1 cellular context compared by ENCODE assay signal in genomic region chr3:101303089-101303731, GRCh38.
A peak's percentile ranks its signal among the peaks of the same experiment; 100 is the strongest.
TF ChIP-seq lines count a peak whose summit lies in the region.

No MANE protein-coding gene starts in this region.

TF ChIP-seq in GM12878, 131 proteins besides CTCF, POLR2A, EP300 and RAD21 (continued from another document and continues in another):
- TF ChIP-seq NR2C2 (IDR thresholded peaks at IDR 0.05; ENCODE audit: borderline replicate concordance, control insufficient read depth, insufficient read length, low read depth) (no peak), IKZF1 (conservative IDR thresholded peaks at IDR 0.05) (no peak), SRF (IDR thresholded peaks at IDR 0.05; ENCODE audit: low read depth in 2 of 2, low read length in 2 of 2) (peak in 1 of 2 experiments; percentile 59; a peak in 1 of 4 replicates), E2F8 (IDR thresholded peaks at IDR 0.05; ENCODE audit: low read depth, partially characterized antibody) (no peak), ATF2 (IDR thresholded peaks at IDR 0.05; ENCODE audit: low read length) (peak; percentile 100), BRCA1 (IDR thresholded peaks at IDR 0.05; ENCODE audit: low read depth, low read length) (no peak), NRF1 (conservative IDR thresholded peaks at IDR 0.05; ENCODE audit: low read depth, low read length) (no peak), IRF4 (IDR thresholded peaks at IDR 0.05; ENCODE audit: low read depth, low read length) (peak; percentile 82; the same call in 1 of the 2 replicates), CBX5 (IDR thresholded peaks at IDR 0.05; ENCODE audit: low read depth) (0 out of 2 replicates have a peak, but pooled peaks have one; percentile 42), MYB (IDR thresholded peaks at IDR 0.05; ENCODE audit: borderline replicate concordance, low read depth, low read length) (no peak), ZNF384 (IDR thresholded peaks at IDR 0.05; ENCODE audit: borderline replicate concordance, low read depth, low read length) (no peak), FOXM1 (IDR thresholded peaks at IDR 0.05; ENCODE audit: low read depth, low read length) (peak; percentile 91; the same call in 1 of the 2 replicates), USF1 (IDR thresholded peaks at IDR 0.05; ENCODE audit: borderline replicate concordance, extremely low read length, insufficient read depth, low read depth, low read length) (no peak), ZBTB33 (IDR thresholded peaks at IDR 0.05) (no peak), ETV6 (conservative IDR thresholded peaks at IDR 0.05 in 1 of 2, IDR thresholded peaks at IDR 0.05 in 1 of 2; ENCODE audit: borderline replicate concordance in 1 of 2, low read depth in 1 of 2) (no peak), NR2C1 (IDR thresholded peaks at IDR 0.05) (no peak), E4F1 (IDR thresholded peaks at IDR 0.05; ENCODE audit: borderline replicate concordance, partially characterized antibody) (no peak), ZNF622 (IDR thresholded peaks at IDR 0.05) (no peak), FOXK2 (IDR thresholded peaks at IDR 0.05) (no peak), MXI1 (IDR thresholded peaks at IDR 0.05; ENCODE audit: low read depth, low read length) (no peak), CHD2 (IDR thresholded peaks at IDR 0.05; ENCODE audit: borderline replicate concordance, low read depth, low read length) (no peak), CBFB (IDR thresholded peaks at IDR 0.05; ENCODE audit: low read depth) (0 out of 2 replicates have a peak, but pooled peaks have one; percentile 29), PML (IDR thresholded peaks at IDR 0.05; ENCODE audit: low read length) (peak; percentile 77), RFX5 (IDR thresholded peaks at IDR 0.05; ENCODE audit: low read depth, low read length) (no peak), ZNF24 (IDR thresholded peaks at IDR 0.05) (no peak), SKIL (IDR thresholded peaks at IDR 0.05; ENCODE audit: low read depth, poor library complexity, severe bottlenecking) (peak; percentile 67), ATF7 (IDR thresholded peaks at IDR 0.05; ENCODE audit: low read depth) (peak; percentile 92), TBL1XR1 (IDR thresholded peaks at IDR 0.05; ENCODE audit: low read depth, low read length) (no peak), RELA (IDR thresholded peaks at IDR 0.05; ENCODE audit: borderline replicate concordance, partially characterized antibody) (no peak), ZZZ3 (IDR thresholded peaks at IDR 0.05; ENCODE audit: control insufficient read depth, insufficient read length, low read depth) (no peak), REST (IDR thresholded peaks at IDR 0.05; ENCODE audit: low read depth, low read length) (no peak), MEF2B (IDR thresholded peaks at IDR 0.05; ENCODE audit: partially characterized antibody, poor library complexity, severe bottlenecking) (no peak), HSF1 (IDR thresholded peaks at IDR 0.05; ENCODE audit: low read depth, low read length) (no peak), TARDBP (IDR thresholded peaks at IDR 0.05; ENCODE audit: borderline replicate concordance) (no peak), USF2 (IDR thresholded peaks at IDR 0.05; ENCODE audit: borderline replicate concordance, low read depth, low read length) (no peak), STAT1 (conservative IDR thresholded peaks at IDR 0.05) (no peak), EZH2 (IDR thresholded peaks at IDR 0.05; ENCODE audit: borderline replicate concordance, control insufficient read depth, low read depth, low read length) (no peak), SMC3 (IDR thresholded peaks at IDR 0.05; ENCODE audit: borderline replicate concordance, low read length) (no peak), EGR1 (IDR thresholded peaks at IDR 0.05; ENCODE audit: borderline replicate concordance in 1 of 2, low read depth in 2 of 2, low read length in 2 of 2) (no peak), RB1 (IDR thresholded peaks at IDR 0.05; ENCODE audit: borderline replicate concordance) (no peak), PAX8 (IDR thresholded peaks at IDR 0.05) (no peak), CBX3 (IDR thresholded peaks at IDR 0.05; ENCODE audit: borderline replicate concordance, low read depth) (no peak), DPF2 (IDR thresholded peaks at IDR 0.05) (0 out of 2 replicates have a peak, but pooled peaks have one; percentile 28), CEBPB (IDR thresholded peaks at IDR 0.05; ENCODE audit: borderline replicate concordance in 1 of 2, low read depth in 2 of 2, low read length in 2 of 2) (peak in 1 of 2 experiments; percentile 71; a peak in 1 of 4 replicates), SUPT20H (IDR thresholded peaks at IDR 0.05; ENCODE audit: borderline replicate concordance, control insufficient read depth, low read depth, low read length) (no peak)
